ENCODE assay signal across 8 cellular contexts in genomic region chr2:171161425-171162289, GRCh38. TPM values are rescaled to one million over a fixed set of nuclear protein-coding genes. Genes with fewer than 3 reads are reported as not detected.
DNase-seq lines count a peak whose midpoint lies in the region; ATAC-seq and TF ChIP-seq lines count a peak whose summit lies in the region.

No MANE protein-coding gene starts in this region.

- H3K27ac ChIP-seq in Peyer's patch (peak overlapping the region; percentile 96 to 98 (median 97)), esophagus (ENCODE audit: low read depth in 2 of 2, low read length in 1 of 2) (peak overlapping the region; percentile 91 to 92)

- no peaks in the 10 kb centered on the region for H3K36me3 Mint-ChIP-seq in progenitor cell of endocrine pancreas (ENCODE audit: insufficient read depth)

- H3K27me3 ChIP-seq in Peyer's patch, result no peaks in the 10 kb centered on the region
- no peaks in the 10 kb centered on the region for H3K27me3 ChIP-seq in esophagus (ENCODE audit: control insufficient read depth in 1 of 2, insufficient read depth in 2 of 2, low read length in 2 of 2)

- H3K4me3 Mint-ChIP-seq in progenitor cell of endocrine pancreas (ENCODE audit: low read depth), result peak overlapping the region; percentile 94

- peak overlapping the region; percentile 97 for H3K27ac Mint-ChIP-seq in progenitor cell of endocrine pancreas

- H3K36me3 ChIP-seq in Peyer's patch (no peaks in the 10 kb centered on the region), esophagus (ENCODE audit: control insufficient read depth in 2 of 2, insufficient read depth in 2 of 2, low read length in 1 of 2) (no peaks in the 10 kb centered on the region)

- H3K4me1 Mint-ChIP-seq in progenitor cell of endocrine pancreas (ENCODE audit: low read depth), result peaks cover 21% of the 10 kb centered on the region

- DNase-seq in Peyer's patch, result no peak
- no peak for DNase-seq in progenitor cell of endocrine pancreas (ENCODE audit: low spot score, unreplicated experiment)
- DNase-seq in SIG-M5 (lab: John Stamatoyannopoulos, UW), result no peak
- DNase-seq in NCI-H2081 treated with DMSO at 0.1 percent for 48 hours (lab: John Stamatoyannopoulos, UW), result no peak
- DNase-seq in stimulated activated CD4-positive, alpha-beta T cell treated with anti-CD3 and anti-CD28 coated beads, Interleukin-4, amount 100 ng/mL, for 4 hours, result no peak

- TF ChIP-seq CTCF in GM12875 (IDR thresholded peaks at IDR 0.05; ENCODE audit: borderline replicate concordance, insufficient read depth, low read depth, low read length), result no peak
- no peak for TF ChIP-seq CTCF in Peyer's patch (IDR thresholded peaks at IDR 0.05)
- no peak for TF ChIP-seq CTCF in progenitor cell of endocrine pancreas (IDR thresholded peaks at IDR 0.05; ENCODE audit: unreplicated experiment)

- no peaks in the 10 kb centered on the region for H3K9me3 Mint-ChIP-seq in progenitor cell of endocrine pancreas (ENCODE audit: low read depth)

- no peaks in the 10 kb centered on the region for H3K27me3 Mint-ChIP-seq in progenitor cell of endocrine pancreas

- WGBS in esophagus, 2 donors, result 26 to 28% methylated on average over 12 of the region's 12 CpGs

- H3K4me1 ChIP-seq in Peyer's patch (peaks cover 0 to 8% (median 0%) of the 10 kb centered on the region in 4 donors), esophagus (ENCODE audit: control insufficient read depth in 2 of 2, insufficient read depth in 2 of 2, low read length in 1 of 2) (no peaks in the 10 kb centered on the region)

- H3K9me3 ChIP-seq in Peyer's patch (no peaks in the 10 kb centered on the region), esophagus (ENCODE audit: control insufficient read depth in 2 of 2, insufficient read depth in 1 of 2, low read depth in 1 of 2, low read length in 1 of 2) (no peaks in the 10 kb centered on the region)

- ATAC-seq in HG02610 (IDR thresholded peaks at IDR 0.05; ENCODE audit: unreplicated experiment), result no peak

- TF ChIP-seq POLR2A in Peyer's patch (IDR thresholded peaks at IDR 0.05), result no peak

- H3K4me3 ChIP-seq in GM12875 (ENCODE audit: low read depth, low read length) (peak overlapping the region; percentile 83), Peyer's patch (peak overlapping the region; percentile 76 to 91 (median 80)), esophagus (ENCODE audit: low read depth in 1 of 2, low read length in 2 of 2) (peak overlapping the region; percentile 75 to 77)

RNA-seq across cellular contexts. Expression of gene TLK1, which starts 1.0 kb away (rescaled TPM):
- total RNA-seq in Peyer's patch (10 to 100 TPM; 26.4 to 99.0 (median 45.0) TPM), progenitor cell of endocrine pancreas (75.2 and 76.8 TPM in 2 replicates)
- 10 to 100 TPM in 1 of 2 donors, 1 to 10 TPM in 1; 6.6 to 13.4 TPM for polyA plus RNA-seq in esophagus
